Comparison of ENCODE assay signal across 29 cellular contexts in the genomic region with DNA sequence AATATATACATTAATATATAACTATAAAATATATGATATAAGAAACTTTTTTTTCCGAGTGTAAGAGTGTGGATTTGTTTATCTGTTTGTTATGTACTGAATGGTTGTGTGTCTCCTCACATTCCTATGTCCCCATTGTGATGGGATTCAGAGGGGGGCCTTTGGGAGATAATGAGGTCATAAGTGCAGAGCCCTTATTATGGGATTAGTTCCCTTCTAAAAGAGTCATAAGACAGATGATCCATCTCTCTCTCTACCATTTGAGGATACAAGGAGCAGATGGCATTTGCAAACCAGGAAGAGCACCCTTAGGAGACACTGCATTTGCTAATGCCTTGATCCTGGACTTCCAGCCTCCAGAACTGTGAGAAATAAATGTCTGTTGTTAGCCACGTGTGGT.
"Had no signal": no experiment of that assay in that cellular context is flagged by ENCODE, and none has a peak within 500 bp of the region (broad histone marks: within the 10 kb centered on the region; RNA-seq: fewer than 3 reads in every experiment).

No MANE protein-coding gene starts in this region.

- H3K9me3 ChIP-seq: adrenal gland, body of pancreas, colonic mucosa had no signal

- H3K27ac Mint-ChIP-seq: activated CD4-positive, alpha-beta memory T cell treated with anti-CD3 and anti-CD28 coated beads, Interleukin-2, amount 10 ng/mL, durations not matched to agents 7 days and 5 days; activated CD4-positive, alpha-beta T cell treated with anti-CD3 and anti-CD28 coated beads, Interleukin-2, amount 10 ng/mL, durations not matched to agents 7 days and 5 days; activated naive CD8-positive, alpha-beta T cell treated with anti-CD3 and anti-CD28 coated beads for 36 hours; activated naive CD8-positive, alpha-beta T cell treated with anti-CD3 and anti-CD28 coated beads, Interleukin-2, amount 50 U/mL, for 24 hours; activated T-cell treated with anti-CD3 and anti-CD28 coated beads, Interleukin-2, amount 50 U/mL, for 24 hours; activated T-cell treated with anti-CD3 and anti-CD28 coated beads, Interleukin-2, amount 50 U/mL, for 72 hours; WTC11 had no signal

- H3K4me3 ChIP-seq: adrenal gland, body of pancreas, colonic mucosa had no signal

- H3K36me3 ChIP-seq: adrenal gland, colonic mucosa had no signal

- H3K9me3 Mint-ChIP-seq: activated CD4-positive, alpha-beta T cell treated with anti-CD3 and anti-CD28 coated beads, Interleukin-2, amount 10 ng/mL, durations not matched to agents 7 days and 5 days; activated naive CD8-positive, alpha-beta T cell treated with anti-CD3 and anti-CD28 coated beads for 36 hours; activated naive CD8-positive, alpha-beta T cell treated with anti-CD3 and anti-CD28 coated beads, Interleukin-2, amount 50 U/mL, for 24 hours; activated T-cell treated with anti-CD3 and anti-CD28 coated beads, Interleukin-2, amount 50 U/mL, for 24 hours had no signal

- ATAC-seq: activated naive CD8-positive, alpha-beta T cell treated with anti-CD3 and anti-CD28 coated beads, Interleukin-2, amount 50 U/mL, for 24 hours; activated T-cell treated with anti-CD3 and anti-CD28 coated beads, Interleukin-2, amount 50 U/mL, for 72 hours; body of pancreas; esophagus mucosa; WTC11 had no signal

- H3K4me1 Mint-ChIP-seq: activated CD4-positive, alpha-beta memory T cell treated with anti-CD3 and anti-CD28 coated beads, Interleukin-2, amount 10 ng/mL, durations not matched to agents 7 days and 5 days; activated CD4-positive, alpha-beta T cell treated with anti-CD3 and anti-CD28 coated beads, Interleukin-2, amount 10 ng/mL, durations not matched to agents 7 days and 5 days; activated naive CD8-positive, alpha-beta T cell treated with anti-CD3 and anti-CD28 coated beads for 36 hours; activated naive CD8-positive, alpha-beta T cell treated with anti-CD3 and anti-CD28 coated beads, Interleukin-2, amount 50 U/mL, for 24 hours; WTC11 had no signal

- H3K27ac ChIP-seq: adrenal gland, body of pancreas, colonic mucosa had no signal

- H3K27me3 ChIP-seq: adrenal gland, body of pancreas, colonic mucosa had no signal

- H3K4me1 ChIP-seq: body of pancreas, colonic mucosa had no signal

- H3K27me3 Mint-ChIP-seq: activated CD4-positive, alpha-beta memory T cell treated with anti-CD3 and anti-CD28 coated beads, Interleukin-2, amount 10 ng/mL, durations not matched to agents 7 days and 5 days had no signal

- H3K36me3 Mint-ChIP-seq: activated naive CD8-positive, alpha-beta T cell treated with anti-CD3 and anti-CD28 coated beads for 36 hours; WTC11 had no signal

- DNase-seq: activated CD4-positive, alpha-beta memory T cell treated with anti-CD3 and anti-CD28 coated beads, Interleukin-2, amount 10 ng/mL, durations not matched to agents 7 days and 5 days; activated CD4-positive, alpha-beta T cell treated with anti-CD3 and anti-CD28 coated beads for 1 hour; activated CD4-positive, alpha-beta T cell treated with anti-CD3 and anti-CD28 coated beads for 4 hours; activated CD4-positive, alpha-beta T cell treated with anti-CD3 and anti-CD28 coated beads, Interleukin-2, amount 10 ng/mL, durations not matched to agents 7 days and 5 days; activated CD4-positive, alpha-beta T cell treated with anti-CD3 and anti-CD28 coated beads, Interleukin-2, amount 50 U/mL, for 4 hours; activated CD8-positive, alpha-beta memory T cell treated with anti-CD3 and anti-CD28 coated beads, Interleukin-2, amount 50 U/mL, for 48 hours; activated gamma-delta T cell; activated naive CD4-positive, alpha-beta T cell treated with anti-CD3 and anti-CD28 coated beads, Interleukin-2, amount 50 U/mL, for 16 hours; activated naive CD4-positive, alpha-beta T cell treated with Interleukin-2 at 50 U/mL for 16 hours; activated naive CD8-positive, alpha-beta T cell treated with anti-CD3 and anti-CD28 coated beads for 36 hours; activated naive CD8-positive, alpha-beta T cell treated with anti-CD3 and anti-CD28 coated beads, Interleukin-2, amount 50 U/mL, for 24 hours; activated T-cell treated with anti-CD3 and anti-CD28 coated beads for 4 hours; activated T-cell treated with anti-CD3 and anti-CD28 coated beads, Interleukin-2, amount 50 U/mL, for 24 hours; activated T-cell treated with anti-CD3 and anti-CD28 coated beads, Interleukin-2, amount 50 U/mL, for 72 hours; adrenal gland; amygdala; aorta; body of pancreas; caudate nucleus; cerebellar nuclear complex; colonic mucosa; effector CD8-positive, alpha-beta T cell; foreskin fibroblast; head of caudate nucleus; hypothalamus; T-helper 2 cell had no signal

- FAIRE-seq: frontal cortex had no signal

- H3K4me3 Mint-ChIP-seq: activated CD4-positive, alpha-beta memory T cell treated with anti-CD3 and anti-CD28 coated beads, Interleukin-2, amount 10 ng/mL, durations not matched to agents 7 days and 5 days; activated CD4-positive, alpha-beta T cell treated with anti-CD3 and anti-CD28 coated beads, Interleukin-2, amount 10 ng/mL, durations not matched to agents 7 days and 5 days; activated naive CD8-positive, alpha-beta T cell treated with anti-CD3 and anti-CD28 coated beads for 36 hours; activated naive CD8-positive, alpha-beta T cell treated with anti-CD3 and anti-CD28 coated beads, Interleukin-2, amount 50 U/mL, for 24 hours; activated T-cell treated with anti-CD3 and anti-CD28 coated beads, Interleukin-2, amount 50 U/mL, for 24 hours; activated T-cell treated with anti-CD3 and anti-CD28 coated beads, Interleukin-2, amount 50 U/mL, for 72 hours; WTC11 had no signal
